Comparison of ENCODE assay signal across 18 cellular contexts in the genomic region with DNA sequence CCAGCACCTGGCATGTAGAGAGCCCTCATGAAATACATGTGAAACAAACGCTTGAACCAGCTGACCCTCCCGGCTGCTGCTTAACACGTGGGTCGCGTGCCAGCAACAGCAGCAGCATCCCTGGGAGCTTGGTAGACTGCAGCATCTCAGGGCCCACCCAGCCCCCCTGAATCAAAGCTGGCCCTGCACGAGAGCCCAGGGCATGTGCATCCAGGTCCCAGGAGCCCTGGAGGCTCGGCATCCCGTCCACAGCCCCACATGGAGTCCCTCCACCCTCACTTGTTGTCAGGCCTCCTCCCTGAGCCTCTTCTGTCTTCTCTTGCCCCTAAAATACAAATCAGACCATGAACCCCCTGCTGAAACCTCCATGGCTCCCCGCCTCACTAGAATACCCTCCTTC.
"Had no signal": no experiment of that assay in that cellular context is flagged by ENCODE, and none has a peak within 500 bp of the region (broad histone marks: within the 10 kb centered on the region; RNA-seq: fewer than 3 reads in every experiment).

No MANE protein-coding gene starts in this region.

- H3K4me3 Mint-ChIP-seq: activated B cell treated with CpG ODN at 0.5 μM for 24 hours; activated CD4-positive, alpha-beta memory T cell treated with anti-CD3 and anti-CD28 coated beads for 36 hours; activated naive CD8-positive, alpha-beta T cell treated with anti-CD3 and anti-CD28 coated beads for 36 hours; nephron had no signal

- H3K9me3 Mint-ChIP-seq: activated CD4-positive, alpha-beta memory T cell treated with anti-CD3 and anti-CD28 coated beads for 36 hours; activated naive CD8-positive, alpha-beta T cell treated with anti-CD3 and anti-CD28 coated beads for 36 hours; nephron had no signal

- H3K4me1 Mint-ChIP-seq: activated B cell treated with CpG ODN at 0.5 μM for 24 hours; activated naive CD8-positive, alpha-beta T cell treated with anti-CD3 and anti-CD28 coated beads for 36 hours; nephron had no signal

- H3K36me3 ChIP-seq: spleen, upper lobe of right lung had no signal

- H3K27ac Mint-ChIP-seq: activated B cell treated with CpG ODN at 0.5 μM for 24 hours; activated CD4-positive, alpha-beta memory T cell treated with anti-CD3 and anti-CD28 coated beads for 36 hours; activated naive CD8-positive, alpha-beta T cell treated with anti-CD3 and anti-CD28 coated beads for 36 hours; nephron had no signal

- H3K4me1 ChIP-seq: spleen, upper lobe of right lung had no signal

- H3K9me3 ChIP-seq: spleen, upper lobe of right lung had no signal

- H3K4me3 ChIP-seq: dorsolateral prefrontal cortex, spleen, upper lobe of right lung had no signal

- DNase-seq: activated B cell treated with CpG ODN at 0.5 μM for 24 hours; activated CD4-positive, alpha-beta memory T cell treated with anti-CD3 and anti-CD28 coated beads for 36 hours; activated CD4-positive, alpha-beta T cell treated with anti-CD3 and anti-CD28 coated beads for 4 hours; activated naive CD8-positive, alpha-beta T cell treated with anti-CD3 and anti-CD28 coated beads for 36 hours; amniotic stem cell; dorsolateral prefrontal cortex; erythroblast; hypothalamus; mammary epithelial cell; midbrain; occipital lobe; retina; spleen; stimulated activated CD8-positive, alpha-beta memory T cell treated with anti-CD3 and anti-CD28 coated beads, Interleukin-4, amount 100 ng/mL, for 48 hours; stimulated activated naive CD4-positive, alpha-beta T cell; T-helper 9 cell; upper lobe of right lung had no signal

- H3K36me3 Mint-ChIP-seq: activated CD4-positive, alpha-beta memory T cell treated with anti-CD3 and anti-CD28 coated beads for 36 hours; activated naive CD8-positive, alpha-beta T cell treated with anti-CD3 and anti-CD28 coated beads for 36 hours had no signal

- ATAC-seq: upper lobe of right lung had no signal

- H3K27ac ChIP-seq: dorsolateral prefrontal cortex, spleen, upper lobe of right lung had no signal
